In genomic region chrX:100819837-100820666, GRCh38 we compare ENCODE assay signal across 8 cellular contexts. TPM values are rescaled to one million over a fixed set of nuclear protein-coding genes. Genes with fewer than 3 reads are reported as not detected.
DNase-seq lines count a peak whose midpoint lies in the region; ATAC-seq and TF ChIP-seq lines count a peak whose summit lies in the region.

Gene CSTF2, plus strand, starts transcription at chrX:100820391. Its CDS starts 26 bp downstream, at chrX:100820417.

- intact Hi-C loops in uterus (cut with DNase I; ENCODE audit: low total_unique reads): no loop called here

- H3K4me1 ChIP-seq in right atrium auricular region: no peaks in the 10 kb centered on the region
- H3K4me1 ChIP-seq in uterus: no peaks in the 10 kb centered on the region

- peak within 1 kb of the TSS; percentile 58 to 61 for H3K4me3 ChIP-seq in right atrium auricular region
- peak within 1 kb of the TSS; percentile 37 to 47 for H3K4me3 ChIP-seq in uterus

- H3K4me1 Mint-ChIP-seq in T-helper 1 cell treated with Interleukin-12 subunit alpha and Interleukin-12 subunit beta and Interleukin-4 antibody, amounts not matched to agents 30 μg/mL and 1 μg/mL, for 36 hours (ENCODE audit: low read depth): peaks cover 9% of the 10 kb centered on the region

- peak within 1 kb of the TSS; percentile 91 for H3K4me3 Mint-ChIP-seq in T-helper 1 cell treated with Interleukin-12 subunit alpha and Interleukin-12 subunit beta and Interleukin-4 antibody, amounts not matched to agents 30 μg/mL and 1 μg/mL, for 36 hours

- DNase-seq in NCI-H146 treated with DMSO at 0.1 percent for 48 hours (lab: John Stamatoyannopoulos, UW; ENCODE audit: unreplicated experiment) (peak; percentile 85), amygdala (lab: John Stamatoyannopoulos, UW) (peak; percentile 3 to 85 (median 58)), right atrium auricular region (ENCODE audit: low spot score) (peak; percentile 66), pulmonary artery endothelial cell (ENCODE audit: low read depth, low spot score) (peak; percentile 58), uterus (peak; percentile 66 to 77)

- peak within 1 kb of the TSS; percentile 92 for H3K27ac Mint-ChIP-seq in T-helper 1 cell treated with Interleukin-12 subunit alpha and Interleukin-12 subunit beta and Interleukin-4 antibody, amounts not matched to agents 30 μg/mL and 1 μg/mL, for 36 hours

- no peak for TF ChIP-seq CTCF in right atrium auricular region (IDR thresholded peaks at IDR 0.05)
- peak in 2 of 4 experiments; percentile 14 to 38 for TF ChIP-seq CTCF in uterus (IDR thresholded peaks at IDR 0.05)

- H3K9me3 ChIP-seq in right atrium auricular region (no peaks in the 10 kb centered on the region), uterus (no peaks in the 10 kb centered on the region)

- no peaks in the 10 kb centered on the region for H3K9me3 Mint-ChIP-seq in T-helper 1 cell treated with Interleukin-12 subunit alpha and Interleukin-12 subunit beta and Interleukin-4 antibody, amounts not matched to agents 30 μg/mL and 1 μg/mL, for 36 hours

- H3K27me3 Mint-ChIP-seq in T-helper 1 cell treated with Interleukin-12 subunit alpha and Interleukin-12 subunit beta and Interleukin-4 antibody, amounts not matched to agents 30 μg/mL and 1 μg/mL, for 36 hours (ENCODE audit: low read depth): peaks cover 5% of the 10 kb centered on the region

- H3K36me3 ChIP-seq in right atrium auricular region (peaks cover 6% of the 10 kb centered on the region), uterus (no peaks in the 10 kb centered on the region)

- H3K36me3 Mint-ChIP-seq in T-helper 1 cell treated with Interleukin-12 subunit alpha and Interleukin-12 subunit beta and Interleukin-4 antibody, amounts not matched to agents 30 μg/mL and 1 μg/mL, for 36 hours (ENCODE audit: low read depth): peaks cover 18% of the 10 kb centered on the region

- H3K27me3 ChIP-seq in right atrium auricular region (no peaks in the 10 kb centered on the region), uterus (peaks cover 0 to 4% of the 10 kb centered on the region in 2 donors)

- peak within 1 kb of the TSS; percentile 42 to 69 for H3K27ac ChIP-seq in right atrium auricular region
- H3K27ac ChIP-seq in uterus: peak within 1 kb of the TSS; percentile 43

- TF ChIP-seq POLR2A in GM15510 (IDR thresholded peaks at IDR 0.05; ENCODE audit: borderline replicate concordance, extremely low read depth, insufficient read length) (peak; percentile 70), uterus (IDR thresholded peaks at IDR 0.05) (no peak)

- ATAC-seq in HG02884 (IDR thresholded peaks at IDR 0.05; ENCODE audit: unreplicated experiment): peak; percentile 99

RNA-seq across cellular contexts. Expression of gene CSTF2, which starts in this region (rescaled TPM):
- total RNA-seq in right atrium auricular region (1 to 10 TPM; 3.6 to 5.3 TPM), pulmonary artery endothelial cell (24.9 and 41.0 TPM in 2 replicates), uterus (10 to 100 TPM; 11.1 to 24.8 (median 15.5) TPM)

Comparison
In these comparisons a context has a peak if more than half of its experiments do, and no peak if none do; other contexts are left out.
1. Peak in every context shown above with its lines: DNase-seq, ATAC-seq, H3K4me3 ChIP-seq and H3K27ac ChIP-seq.